Comparison of ENCODE assay signal across 13 cellular contexts in genomic region chr7:50121269-50121668, GRCh38. TPM values are rescaled to one million over a fixed set of nuclear protein-coding genes. Genes with fewer than 3 reads are reported as not detected.
A peak's percentile ranks its signal among the peaks of the same experiment; 100 is the strongest.
DNase-seq lines count a peak whose midpoint lies in the region; ATAC-seq and TF ChIP-seq lines count a peak whose summit lies in the region.
"Had no signal": no experiment of that assay in that cellular context is flagged by ENCODE, and none has a peak within 500 bp of the region (broad histone marks: within the 10 kb centered on the region; RNA-seq: fewer than 3 reads in every experiment).

No MANE protein-coding gene starts in this region.

- no peak overlapping the region for H2BK12ac ChIP-seq in trophoblast cell (ENCODE audit: low read length)

- H4K20me1 ChIP-seq in OCI-LY3 (ENCODE audit: insufficient read depth, low read length) = no peaks in the 10 kb centered on the region

- H3K9me3 ChIP-seq in OCI-LY3 (ENCODE audit: insufficient read depth, low read length) (no peaks in the 10 kb centered on the region), trophoblast cell (ENCODE audit: insufficient read depth, low read depth, low read length) (no peaks in the 10 kb centered on the region), WERI-Rb-1 (ENCODE audit: severe bottlenecking) (no peaks in the 10 kb centered on the region)
- H3K9me3 ChIP-seq: ascending aorta had no signal

- DNase-seq in NCI-H2171 treated with DMSO at 0.1 percent for 48 hours (lab: John Stamatoyannopoulos, UW) (no peak), nephron progenitor cell (no peak), trophoblast cell (no peak), WERI-Rb-1 (no peak)
- DNase-seq: CD8-positive, alpha-beta memory T cell; NCI-H2171 had no signal

- H3K4me2 ChIP-seq in OCI-LY3 (ENCODE audit: low read length) (0 out of 2 replicates have a peak overlapping the region, but pooled peaks have one; percentile 36), trophoblast cell (ENCODE audit: low read length) (no peak overlapping the region)

- ATAC-seq in GM18858 (IDR thresholded peaks at IDR 0.05; ENCODE audit: unreplicated experiment) (peak; percentile 89), GM21515 (IDR thresholded peaks at IDR 0.05; ENCODE audit: unreplicated experiment) (peak; percentile 82), HG03108 (IDR thresholded peaks at IDR 0.05; ENCODE audit: unreplicated experiment) (peak; percentile 47)

- H3K79me2 ChIP-seq in OCI-LY3 (ENCODE audit: low read length) (no peaks in the 10 kb centered on the region), trophoblast cell (ENCODE audit: control insufficient read depth, insufficient read depth, low read length, poor library complexity) (no peaks in the 10 kb centered on the region)

- no peaks in the 10 kb centered on the region for H3K36me3 Mint-ChIP-seq in nephron progenitor cell (ENCODE audit: low read depth)
- H3K36me3 Mint-ChIP-seq: CD8-positive, alpha-beta memory T cell had no signal

- H2BK5ac ChIP-seq in trophoblast cell (ENCODE audit: low read depth, low read length, poor library complexity) = no peak overlapping the region

- no peaks in the 10 kb centered on the region for H3K79me1 ChIP-seq in trophoblast cell (ENCODE audit: low read length)

- H4K8ac ChIP-seq in trophoblast cell (ENCODE audit: low read depth, low read length) = no peak overlapping the region

- no peak overlapping the region for H4K91ac ChIP-seq in trophoblast cell (ENCODE audit: low read depth, low read length)

- no peak overlapping the region for H3K14ac ChIP-seq in trophoblast cell (ENCODE audit: low read length)

- no peak overlapping the region for H4K12ac ChIP-seq in trophoblast cell (ENCODE audit: low read depth, low read length)

- H3K9me3 Mint-ChIP-seq in nephron progenitor cell = peaks cover 4% of the 10 kb centered on the region
- H3K9me3 Mint-ChIP-seq: CD8-positive, alpha-beta memory T cell had no signal

- H2AFZ ChIP-seq in OCI-LY3 (ENCODE audit: low read depth, low read length) (no peak overlapping the region), trophoblast cell (ENCODE audit: insufficient read depth, low read length, poor library complexity) (no peak overlapping the region)

- H3K9ac ChIP-seq in OCI-LY3 (ENCODE audit: low read length) (no peak overlapping the region), trophoblast cell (ENCODE audit: low read length) (no peak overlapping the region)

- H3K36me3 ChIP-seq in OCI-LY3 (replicated peaks; ENCODE audit: low read depth, low read length) = no peaks in the 10 kb centered on the region
- no peaks in the 10 kb centered on the region for H3K36me3 ChIP-seq in trophoblast cell (ENCODE audit: control insufficient read depth in 1 of 2, insufficient read depth in 2 of 2, low read length in 2 of 2)
- H3K36me3 ChIP-seq in WERI-Rb-1 = no peaks in the 10 kb centered on the region
- H3K36me3 ChIP-seq: ascending aorta had no signal

- H3K27ac ChIP-seq in OCI-LY3 (ENCODE audit: low read length) = no peak overlapping the region
- no peak overlapping the region for H3K27ac ChIP-seq in trophoblast cell (ENCODE audit: low read depth, low read length)
- H3K27ac ChIP-seq in WERI-Rb-1 = no peak overlapping the region
- H3K27ac ChIP-seq: ascending aorta had no signal

- H3K27me3 ChIP-seq in OCI-LY3 (ENCODE audit: low read depth, low read length) (no peaks in the 10 kb centered on the region), trophoblast cell (ENCODE audit: insufficient read depth, low read length) (no peaks in the 10 kb centered on the region), WERI-Rb-1 (ENCODE audit: insufficient read depth, low read depth, severe bottlenecking) (no peaks in the 10 kb centered on the region)
- H3K27me3 ChIP-seq: ascending aorta had no signal

- TF ChIP-seq CTCF in OCI-LY3 (IDR thresholded peaks at IDR 0.05; ENCODE audit: low read depth, low read length) (no peak), nephron progenitor cell (IDR thresholded peaks at IDR 0.05) (no peak), WERI-Rb-1 (IDR thresholded peaks at IDR 0.05; ENCODE audit: low read depth, low read length) (no peak)

- WGBS in trophoblast cell (ENCODE audit: extremely low coverage, insufficient coverage, insufficient read length) = no CpG with 5 or more reads among the region's 2 CpGs

- H3K4me1 Mint-ChIP-seq in nephron progenitor cell = no peaks in the 10 kb centered on the region
- H3K4me1 Mint-ChIP-seq: CD8-positive, alpha-beta memory T cell had no signal

- H3K27ac Mint-ChIP-seq in nephron progenitor cell = no peak overlapping the region
- H3K27ac Mint-ChIP-seq: CD8-positive, alpha-beta memory T cell had no signal

- H3K18ac ChIP-seq in trophoblast cell (ENCODE audit: low read length) = no peak overlapping the region

- H3K4me3 ChIP-seq in OCI-LY3 (ENCODE audit: low read length) (no peak overlapping the region), trophoblast cell (ENCODE audit: low read depth, low read length) (no peak overlapping the region), WERI-Rb-1 (ENCODE audit: low read depth, low read length) (no peak overlapping the region)
- H3K4me3 ChIP-seq: ascending aorta had no signal

- H3K23ac ChIP-seq in trophoblast cell (ENCODE audit: low read length) = no peak overlapping the region

- no peak overlapping the region for H3K4ac ChIP-seq in trophoblast cell (ENCODE audit: low read depth, low read length)

- H3K4me3 Mint-ChIP-seq in nephron progenitor cell = no peak overlapping the region
- H3K4me3 Mint-ChIP-seq: CD8-positive, alpha-beta memory T cell had no signal

- H3K27me3 Mint-ChIP-seq in nephron progenitor cell (ENCODE audit: low read depth, poor library complexity) = peaks cover 3% of the 10 kb centered on the region

- no peak overlapping the region for H2AK5ac ChIP-seq in trophoblast cell (ENCODE audit: low read length)

- peaks cover 22% of the 10 kb centered on the region for H3K4me1 ChIP-seq in OCI-LY3 (ENCODE audit: low read length)
- no peaks in the 10 kb centered on the region for H3K4me1 ChIP-seq in trophoblast cell (ENCODE audit: control insufficient read depth in 1 of 2, insufficient read depth in 2 of 2, low read length in 2 of 2)
- H3K4me1 ChIP-seq: ascending aorta had no signal

- H2BK120ac ChIP-seq in trophoblast cell (ENCODE audit: insufficient read depth, low read length, poor library complexity) = no peak overlapping the region

RNA-seq across cellular contexts. Expression of gene ZPBP, which starts 28.2 kb away (rescaled TPM):
- not detected in 2 replicates for polyA plus RNA-seq in trophoblast cell (2013)
- polyA plus RNA-seq: CD8-positive, alpha-beta memory T cell; keratinocyte; neural cell had no signal
